In the genomic region with DNA sequence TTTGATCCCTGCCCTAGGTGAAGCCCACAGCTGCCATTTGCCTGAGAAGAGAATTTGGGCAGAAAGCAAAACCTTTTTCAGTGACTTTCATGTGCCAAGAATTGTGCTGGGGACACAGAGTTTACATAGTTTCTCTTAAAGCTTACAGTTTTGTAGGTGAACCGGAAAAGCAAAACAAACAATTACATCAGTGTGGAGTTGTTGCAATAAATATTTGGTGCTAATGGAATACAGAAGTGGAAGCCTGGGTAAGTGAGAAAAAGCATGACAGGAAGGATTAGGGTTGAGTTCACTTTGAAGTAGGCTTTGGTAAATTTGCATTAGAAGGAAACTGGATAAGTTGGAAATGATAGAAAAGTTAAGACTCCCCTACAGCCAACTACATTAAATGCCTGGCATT, we compare ENCODE assay signal across 1 cellular context.
TF ChIP-seq lines count a peak whose summit lies in the region.

No MANE protein-coding gene starts in this region.

TF ChIP-seq in HepG2, 621 proteins besides CTCF, POLR2A, EP300 and RAD21 (continued from another document):
- TF ChIP-seq SOX5 (CRISPR knock-in tag; IDR thresholded peaks at IDR 0.05; ENCODE audit: borderline replicate concordance) (0 out of 2 replicates have a peak, but pooled peaks have one; percentile 12), TCF7 (IDR thresholded peaks at IDR 0.05; ENCODE audit: low read depth) (peak; percentile 44; the same call in 1 of the 2 replicates), MED1 (CRISPR knock-in tag; IDR thresholded peaks at IDR 0.05) (peak; percentile 44), SOX13 (IDR thresholded peaks at IDR 0.05) (no peak), SOX13 (CRISPR knock-in tag; conservative IDR thresholded peaks at IDR 0.05 in 1 of 2, IDR thresholded peaks at IDR 0.05 in 1 of 2) (peak in 1 of 2 experiments; percentile 8; a peak in 1 of 4 replicates), NCOA2 (CRISPR knock-in tag; IDR thresholded peaks at IDR 0.05) (0 out of 2 replicates have a peak, but pooled peaks have one; percentile 26), PHF21A (CRISPR knock-in tag; IDR thresholded peaks at IDR 0.05) (no peak)
- TF ChIP-seq, protein P1, sequence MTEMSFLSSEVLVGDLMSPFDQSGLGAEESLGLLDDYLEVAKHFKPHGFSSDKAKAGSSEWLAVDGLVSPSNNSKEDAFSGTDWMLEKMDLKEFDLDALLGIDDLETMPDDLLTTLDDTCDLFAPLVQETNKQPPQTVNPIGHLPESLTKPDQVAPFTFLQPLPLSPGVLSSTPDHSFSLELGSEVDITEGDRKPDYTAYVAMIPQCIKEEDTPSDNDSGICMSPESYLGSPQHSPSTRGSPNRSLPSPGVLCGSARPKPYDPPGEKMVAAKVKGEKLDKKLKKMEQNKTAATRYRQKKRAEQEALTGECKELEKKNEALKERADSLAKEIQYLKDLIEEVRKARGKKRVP (CRISPR knock-in tag; IDR thresholded peaks at IDR 0.05): peak in 1 of 2 experiments; percentile 67; a peak in 1 of 4 replicates
